In genomic region chr3:127836004-127836882, GRCh38 we compare ENCODE assay signal across 10 cellular contexts. TPM values are rescaled to one million over a fixed set of nuclear protein-coding genes. Genes with fewer than 3 reads are reported as not detected.
DNase-seq lines count a peak whose midpoint lies in the region; ATAC-seq, FAIRE-seq and TF ChIP-seq lines count a peak whose summit lies in the region.
"Had no signal": no experiment of that assay in that cellular context is flagged by ENCODE, and none has a peak within 500 bp of the region (broad histone marks: within the 10 kb centered on the region; RNA-seq: fewer than 3 reads in every experiment).

No MANE protein-coding gene starts in this region.

- FAIRE-seq in D721Med (lab: Jason Lieb, UNC), result no peak

- H3K27ac ChIP-seq in upper lobe of left lung, result no peak overlapping the region
- H3K27ac ChIP-seq: SJSA1 had no signal

- WGBS in upper lobe of left lung, 2 donors, result 56 to 66% methylated on average over 7 of the region's 7 CpGs

- H3K4me3 ChIP-seq in upper lobe of left lung, result no peak overlapping the region
- H3K4me3 ChIP-seq: SJSA1 had no signal

- TF ChIP-seq POLR2A in upper lobe of left lung (IDR thresholded peaks at IDR 0.05), result no peak

- H3K36me3 ChIP-seq in upper lobe of left lung, result no peaks in the 10 kb centered on the region
- H3K36me3 ChIP-seq: SJSA1 had no signal

- peak; percentile 80 for DNase-seq in GM19238 (ENCODE audit: insufficient read length, low spot score)
- no peak for DNase-seq in upper lobe of left lung
- no peak for DNase-seq in NCI-H446 (lab: John Stamatoyannopoulos, UW)
- no peak for DNase-seq in 8988T
- DNase-seq in D721Med (ENCODE audit: insufficient read length, low spot score), result no peak
- DNase-seq: hypothalamus; stimulated activated CD4-positive, alpha-beta T cell treated with anti-CD3 and anti-CD28 coated beads, Interleukin-4, amount 100 ng/mL, for 1 hour had no signal

- no peaks in the 10 kb centered on the region for H3K27me3 ChIP-seq in upper lobe of left lung
- H3K27me3 ChIP-seq: SJSA1 had no signal

- peak; percentile 77 for ATAC-seq in HG02623 (IDR thresholded peaks at IDR 0.05; ENCODE audit: unreplicated experiment)
- ATAC-seq in HG03558 (IDR thresholded peaks at IDR 0.05; ENCODE audit: extremely low read depth, unreplicated experiment), result peak; percentile 60
- ATAC-seq in upper lobe of left lung (ENCODE audit: low FRiP score in 2 of 2), result peak; percentile 28 to 56

- no peaks in the 10 kb centered on the region for H3K9me3 ChIP-seq in upper lobe of left lung
- H3K9me3 ChIP-seq: SJSA1 had no signal

- H3K4me1 ChIP-seq in upper lobe of left lung, result no peaks in the 10 kb centered on the region
- H3K4me1 ChIP-seq: SJSA1 had no signal

- peak in 1 of 4 donors; percentile 84 for TF ChIP-seq EP300 in upper lobe of left lung (IDR thresholded peaks at IDR 0.05)

- TF ChIP-seq CTCF in upper lobe of left lung (IDR thresholded peaks at IDR 0.05), result no peak
- TF ChIP-seq CTCF in D721Med (IDR thresholded peaks at IDR 0.05; ENCODE audit: insufficient read depth, missing control alignments), result no peak

RNA-seq across cellular contexts. Expression of gene MGLL, which starts 13.9 kb away (rescaled TPM):
- 100 to 1,000 TPM; 128 to 253 (median 190) TPM for total RNA-seq in upper lobe of left lung
